ENCODE assay signal across 1 cellular context in the genomic region with DNA sequence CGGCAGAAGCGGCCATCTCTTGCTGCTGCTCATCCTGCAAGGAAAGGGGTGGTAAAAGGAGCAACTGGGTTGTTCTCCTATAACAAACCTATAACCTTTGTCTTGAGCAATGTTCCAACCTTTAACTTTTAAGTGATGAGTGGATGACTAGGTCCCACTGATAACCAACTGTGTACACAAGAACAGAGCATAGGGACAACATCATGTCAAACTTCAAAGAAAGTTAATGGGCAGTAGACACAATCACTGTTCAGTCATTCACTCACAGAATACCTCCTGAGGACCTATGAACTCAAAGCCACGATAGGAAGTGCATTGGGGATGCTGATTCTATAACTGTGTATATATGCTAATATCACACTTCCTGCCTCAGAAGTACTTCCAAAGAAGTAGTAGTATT.
TF ChIP-seq lines count a peak whose summit lies in the region.

No MANE protein-coding gene starts in this region.

TF ChIP-seq in HepG2, 621 proteins besides CTCF, POLR2A, EP300 and RAD21 (continued from another document and continues in another):
- TF ChIP-seq, protein P1, sequence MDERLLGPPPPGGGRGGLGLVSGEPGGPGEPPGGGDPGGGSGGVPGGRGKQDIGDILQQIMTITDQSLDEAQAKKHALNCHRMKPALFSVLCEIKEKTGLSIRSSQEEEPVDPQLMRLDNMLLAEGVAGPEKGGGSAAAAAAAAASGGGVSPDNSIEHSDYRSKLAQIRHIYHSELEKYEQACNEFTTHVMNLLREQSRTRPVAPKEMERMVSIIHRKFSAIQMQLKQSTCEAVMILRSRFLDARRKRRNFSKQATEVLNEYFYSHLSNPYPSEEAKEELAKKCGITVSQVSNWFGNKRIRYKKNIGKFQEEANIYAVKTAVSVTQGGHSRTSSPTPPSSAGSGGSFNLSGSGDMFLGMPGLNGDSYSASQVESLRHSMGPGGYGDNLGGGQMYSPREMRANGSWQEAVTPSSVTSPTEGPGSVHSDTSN (CRISPR knock-in tag; IDR thresholded peaks at IDR 0.05) = peak; percentile 41; the same call in 1 of the 2 replicates
- TF ChIP-seq RBM22 (optimal IDR thresholded peaks at IDR 0.05; ENCODE audit: low read length) (no peak), GPN1 (CRISPR knock-in tag; IDR thresholded peaks at IDR 0.05; ENCODE audit: borderline replicate concordance) (no peak), IRF2 (CRISPR knock-in tag; IDR thresholded peaks at IDR 0.05) (peak; percentile 72; the same call in 1 of the 2 replicates), HNRNPUL1 (IDR thresholded peaks at IDR 0.05; ENCODE audit: low read depth, low read length) (no peak), SRSF1 (optimal IDR thresholded peaks at IDR 0.05; ENCODE audit: low read depth, low read length) (no peak), ZNF761 (CRISPR knock-in tag; conservative IDR thresholded peaks at IDR 0.05) (no peak), CBX1 (IDR thresholded peaks at IDR 0.05; ENCODE audit: low read depth) (no peak), MLLT10 (CRISPR knock-in tag; IDR thresholded peaks at IDR 0.05) (no peak), FIP1L1 (IDR thresholded peaks at IDR 0.05; ENCODE audit: borderline replicate concordance, insufficient read depth, low read depth, low read length) (no peak), ZNF792 (CRISPR knock-in tag; IDR thresholded peaks at IDR 0.05) (peak; percentile 66; the same call in 1 of the 2 replicates), ZNF3 (CRISPR knock-in tag; IDR thresholded peaks at IDR 0.05) (no peak), ZNF468 (CRISPR knock-in tag; IDR thresholded peaks at IDR 0.05) (no peak), ZFX (CRISPR knock-in tag; IDR thresholded peaks at IDR 0.05; ENCODE audit: low read depth) (no peak; the same call in 1 of the 2 replicates), ZNF282 (IDR thresholded peaks at IDR 0.05; ENCODE audit: partially characterized antibody) (no peak), TMF1 (CRISPR knock-in tag; IDR thresholded peaks at IDR 0.05; ENCODE audit: low read depth) (no peak), NFIC (IDR thresholded peaks at IDR 0.05; ENCODE audit: low read length) (peak; percentile 87), ZNF562 (CRISPR knock-in tag; IDR thresholded peaks at IDR 0.05; ENCODE audit: borderline replicate concordance) (no peak), JARID2 (CRISPR knock-in tag; IDR thresholded peaks at IDR 0.05; ENCODE audit: insufficient replicate concordance) (no peak), HOXA3 (CRISPR knock-in tag; IDR thresholded peaks at IDR 0.05) (peak; percentile 37; the same call in 1 of the 2 replicates), YY1 (IDR thresholded peaks at IDR 0.05; ENCODE audit: insufficient read depth, insufficient replicate concordance, low read depth, low read length) (no peak), HCFC1 (IDR thresholded peaks at IDR 0.05; ENCODE audit: low read depth, low read length) (no peak), SCMH1 (CRISPR knock-in tag; IDR thresholded peaks at IDR 0.05; ENCODE audit: borderline replicate concordance) (no peak), HMG20A (CRISPR knock-in tag; IDR thresholded peaks at IDR 0.05; ENCODE audit: borderline replicate concordance) (peak; percentile 100), ZKSCAN5 (CRISPR knock-in tag; IDR thresholded peaks at IDR 0.05) (no peak), SRY (CRISPR knock-in tag; IDR thresholded peaks at IDR 0.05) (no peak), KDM2A (CRISPR knock-in tag; IDR thresholded peaks at IDR 0.05; ENCODE audit: borderline replicate concordance, low read depth) (no peak), HNRNPL (IDR thresholded peaks at IDR 0.05; ENCODE audit: low read depth, low read length) (no peak), PTBP1 (IDR thresholded peaks at IDR 0.05; ENCODE audit: low read depth, low read length, poor library complexity, severe bottlenecking) (no peak), TOE1 (CRISPR knock-in tag; IDR thresholded peaks at IDR 0.05) (no peak), CEBPG (CRISPR knock-in tag; IDR thresholded peaks at IDR 0.05) (peak; percentile 87), FOXJ3 (CRISPR knock-in tag; IDR thresholded peaks at IDR 0.05; ENCODE audit: borderline replicate concordance) (peak; percentile 80), RXRA (CRISPR knock-in tag; IDR thresholded peaks at IDR 0.05) (peak; percentile 81; the same call in 1 of the 2 replicates), AGO2 (optimal IDR thresholded peaks at IDR 0.05; ENCODE audit: low read depth, low read length) (no peak), REL (CRISPR knock-in tag; conservative IDR thresholded peaks at IDR 0.05) (no peak), POLR2G (IDR thresholded peaks at IDR 0.05; ENCODE audit: low read depth, low read length) (no peak), ZNF720 (CRISPR knock-in tag; IDR thresholded peaks at IDR 0.05) (no peak), TBP (CRISPR knock-in tag; IDR thresholded peaks at IDR 0.05) (no peak), ZNF451 (CRISPR knock-in tag; IDR thresholded peaks at IDR 0.05) (no peak)
- TF ChIP-seq, protein P2, sequence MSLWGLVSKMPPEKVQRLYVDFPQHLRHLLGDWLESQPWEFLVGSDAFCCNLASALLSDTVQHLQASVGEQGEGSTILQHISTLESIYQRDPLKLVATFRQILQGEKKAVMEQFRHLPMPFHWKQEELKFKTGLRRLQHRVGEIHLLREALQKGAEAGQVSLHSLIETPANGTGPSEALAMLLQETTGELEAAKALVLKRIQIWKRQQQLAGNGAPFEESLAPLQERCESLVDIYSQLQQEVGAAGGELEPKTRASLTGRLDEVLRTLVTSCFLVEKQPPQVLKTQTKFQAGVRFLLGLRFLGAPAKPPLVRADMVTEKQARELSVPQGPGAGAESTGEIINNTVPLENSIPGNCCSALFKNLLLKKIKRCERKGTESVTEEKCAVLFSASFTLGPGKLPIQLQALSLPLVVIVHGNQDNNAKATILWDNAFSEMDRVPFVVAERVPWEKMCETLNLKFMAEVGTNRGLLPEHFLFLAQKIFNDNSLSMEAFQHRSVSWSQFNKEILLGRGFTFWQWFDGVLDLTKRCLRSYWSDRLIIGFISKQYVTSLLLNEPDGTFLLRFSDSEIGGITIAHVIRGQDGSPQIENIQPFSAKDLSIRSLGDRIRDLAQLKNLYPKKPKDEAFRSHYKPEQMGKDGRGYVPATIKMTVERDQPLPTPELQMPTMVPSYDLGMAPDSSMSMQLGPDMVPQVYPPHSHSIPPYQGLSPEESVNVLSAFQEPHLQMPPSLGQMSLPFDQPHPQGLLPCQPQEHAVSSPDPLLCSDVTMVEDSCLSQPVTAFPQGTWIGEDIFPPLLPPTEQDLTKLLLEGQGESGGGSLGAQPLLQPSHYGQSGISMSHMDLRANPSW (CRISPR knock-in tag; IDR thresholded peaks at IDR 0.05; ENCODE audit: borderline replicate concordance) = no peak
- TF ChIP-seq, protein P3, sequence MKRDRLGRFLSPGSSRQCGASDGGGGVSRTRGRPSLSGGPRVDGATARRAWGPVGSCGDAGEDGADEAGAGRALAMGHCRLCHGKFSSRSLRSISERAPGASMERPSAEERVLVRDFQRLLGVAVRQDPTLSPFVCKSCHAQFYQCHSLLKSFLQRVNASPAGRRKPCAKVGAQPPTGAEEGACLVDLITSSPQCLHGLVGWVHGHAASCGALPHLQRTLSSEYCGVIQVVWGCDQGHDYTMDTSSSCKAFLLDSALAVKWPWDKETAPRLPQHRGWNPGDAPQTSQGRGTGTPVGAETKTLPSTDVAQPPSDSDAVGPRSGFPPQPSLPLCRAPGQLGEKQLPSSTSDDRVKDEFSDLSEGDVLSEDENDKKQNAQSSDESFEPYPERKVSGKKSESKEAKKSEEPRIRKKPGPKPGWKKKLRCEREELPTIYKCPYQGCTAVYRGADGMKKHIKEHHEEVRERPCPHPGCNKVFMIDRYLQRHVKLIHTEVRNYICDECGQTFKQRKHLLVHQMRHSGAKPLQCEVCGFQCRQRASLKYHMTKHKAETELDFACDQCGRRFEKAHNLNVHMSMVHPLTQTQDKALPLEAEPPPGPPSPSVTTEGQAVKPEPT (CRISPR knock-in tag; IDR thresholded peaks at IDR 0.05; ENCODE audit: low read depth) = no peak
- TF ChIP-seq, protein P4, sequence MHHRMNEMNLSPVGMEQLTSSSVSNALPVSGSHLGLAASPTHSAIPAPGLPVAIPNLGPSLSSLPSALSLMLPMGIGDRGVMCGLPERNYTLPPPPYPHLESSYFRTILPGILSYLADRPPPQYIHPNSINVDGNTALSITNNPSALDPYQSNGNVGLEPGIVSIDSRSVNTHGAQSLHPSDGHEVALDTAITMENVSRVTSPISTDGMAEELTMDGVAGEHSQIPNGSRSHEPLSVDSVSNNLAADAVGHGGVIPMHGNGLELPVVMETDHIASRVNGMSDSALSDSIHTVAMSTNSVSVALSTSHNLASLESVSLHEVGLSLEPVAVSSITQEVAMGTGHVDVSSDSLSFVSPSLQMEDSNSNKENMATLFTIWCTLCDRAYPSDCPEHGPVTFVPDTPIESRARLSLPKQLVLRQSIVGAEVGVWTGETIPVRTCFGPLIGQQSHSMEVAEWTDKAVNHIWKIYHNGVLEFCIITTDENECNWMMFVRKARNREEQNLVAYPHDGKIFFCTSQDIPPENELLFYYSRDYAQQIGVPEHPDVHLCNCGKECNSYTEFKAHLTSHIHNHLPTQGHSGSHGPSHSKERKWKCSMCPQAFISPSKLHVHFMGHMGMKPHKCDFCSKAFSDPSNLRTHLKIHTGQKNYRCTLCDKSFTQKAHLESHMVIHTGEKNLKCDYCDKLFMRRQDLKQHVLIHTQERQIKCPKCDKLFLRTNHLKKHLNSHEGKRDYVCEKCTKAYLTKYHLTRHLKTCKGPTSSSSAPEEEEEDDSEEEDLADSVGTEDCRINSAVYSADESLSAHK (CRISPR knock-in tag; IDR thresholded peaks at IDR 0.05; ENCODE audit: borderline replicate concordance) = no peak
- TF ChIP-seq, protein P5, sequence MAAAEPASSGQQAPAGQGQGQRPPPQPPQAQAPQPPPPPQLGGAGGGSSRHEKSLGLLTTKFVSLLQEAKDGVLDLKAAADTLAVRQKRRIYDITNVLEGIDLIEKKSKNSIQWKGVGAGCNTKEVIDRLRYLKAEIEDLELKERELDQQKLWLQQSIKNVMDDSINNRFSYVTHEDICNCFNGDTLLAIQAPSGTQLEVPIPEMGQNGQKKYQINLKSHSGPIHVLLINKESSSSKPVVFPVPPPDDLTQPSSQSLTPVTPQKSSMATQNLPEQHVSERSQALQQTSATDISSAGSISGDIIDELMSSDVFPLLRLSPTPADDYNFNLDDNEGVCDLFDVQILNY (CRISPR knock-in tag; conservative IDR thresholded peaks at IDR 0.05) = no peak
- TF ChIP-seq, protein P6, sequence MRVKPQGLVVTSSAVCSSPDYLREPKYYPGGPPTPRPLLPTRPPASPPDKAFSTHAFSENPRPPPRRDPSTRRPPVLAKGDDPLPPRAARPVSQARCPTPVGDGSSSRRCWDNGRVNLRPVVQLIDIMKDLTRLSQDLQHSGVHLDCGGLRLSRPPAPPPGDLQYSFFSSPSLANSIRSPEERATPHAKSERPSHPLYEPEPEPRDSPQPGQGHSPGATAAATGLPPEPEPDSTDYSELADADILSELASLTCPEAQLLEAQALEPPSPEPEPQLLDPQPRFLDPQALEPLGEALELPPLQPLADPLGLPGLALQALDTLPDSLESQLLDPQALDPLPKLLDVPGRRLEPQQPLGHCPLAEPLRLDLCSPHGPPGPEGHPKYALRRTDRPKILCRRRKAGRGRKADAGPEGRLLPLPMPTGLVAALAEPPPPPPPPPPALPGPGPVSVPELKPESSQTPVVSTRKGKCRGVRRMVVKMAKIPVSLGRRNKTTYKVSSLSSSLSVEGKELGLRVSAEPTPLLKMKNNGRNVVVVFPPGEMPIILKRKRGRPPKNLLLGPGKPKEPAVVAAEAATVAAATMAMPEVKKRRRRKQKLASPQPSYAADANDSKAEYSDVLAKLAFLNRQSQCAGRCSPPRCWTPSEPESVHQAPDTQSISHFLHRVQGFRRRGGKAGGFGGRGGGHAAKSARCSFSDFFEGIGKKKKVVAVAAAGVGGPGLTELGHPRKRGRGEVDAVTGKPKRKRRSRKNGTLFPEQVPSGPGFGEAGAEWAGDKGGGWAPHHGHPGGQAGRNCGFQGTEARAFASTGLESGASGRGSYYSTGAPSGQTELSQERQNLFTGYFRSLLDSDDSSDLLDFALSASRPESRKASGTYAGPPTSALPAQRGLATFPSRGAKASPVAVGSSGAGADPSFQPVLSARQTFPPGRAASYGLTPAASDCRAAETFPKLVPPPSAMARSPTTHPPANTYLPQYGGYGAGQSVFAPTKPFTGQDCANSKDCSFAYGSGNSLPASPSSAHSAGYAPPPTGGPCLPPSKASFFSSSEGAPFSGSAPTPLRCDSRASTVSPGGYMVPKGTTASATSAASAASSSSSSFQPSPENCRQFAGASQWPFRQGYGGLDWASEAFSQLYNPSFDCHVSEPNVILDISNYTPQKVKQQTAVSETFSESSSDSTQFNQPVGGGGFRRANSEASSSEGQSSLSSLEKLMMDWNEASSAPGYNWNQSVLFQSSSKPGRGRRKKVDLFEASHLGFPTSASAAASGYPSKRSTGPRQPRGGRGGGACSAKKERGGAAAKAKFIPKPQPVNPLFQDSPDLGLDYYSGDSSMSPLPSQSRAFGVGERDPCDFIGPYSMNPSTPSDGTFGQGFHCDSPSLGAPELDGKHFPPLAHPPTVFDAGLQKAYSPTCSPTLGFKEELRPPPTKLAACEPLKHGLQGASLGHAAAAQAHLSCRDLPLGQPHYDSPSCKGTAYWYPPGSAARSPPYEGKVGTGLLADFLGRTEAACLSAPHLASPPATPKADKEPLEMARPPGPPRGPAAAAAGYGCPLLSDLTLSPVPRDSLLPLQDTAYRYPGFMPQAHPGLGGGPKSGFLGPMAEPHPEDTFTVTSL (CRISPR knock-in tag; IDR thresholded peaks at IDR 0.05; ENCODE audit: borderline replicate concordance) = peak; percentile 94
- TF ChIP-seq, protein P7, sequence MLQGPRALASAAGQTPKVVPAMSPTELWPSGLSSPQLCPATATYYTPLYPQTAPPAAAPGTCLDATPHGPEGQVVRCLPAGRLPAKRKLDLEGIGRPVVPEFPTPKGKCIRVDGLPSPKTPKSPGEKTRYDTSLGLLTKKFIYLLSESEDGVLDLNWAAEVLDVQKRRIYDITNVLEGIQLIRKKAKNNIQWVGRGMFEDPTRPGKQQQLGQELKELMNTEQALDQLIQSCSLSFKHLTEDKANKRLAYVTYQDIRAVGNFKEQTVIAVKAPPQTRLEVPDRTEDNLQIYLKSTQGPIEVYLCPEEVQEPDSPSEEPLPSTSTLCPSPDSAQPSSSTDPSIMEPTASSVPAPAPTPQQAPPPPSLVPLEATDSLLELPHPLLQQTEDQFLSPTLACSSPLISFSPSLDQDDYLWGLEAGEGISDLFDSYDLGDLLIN (CRISPR knock-in tag; IDR thresholded peaks at IDR 0.05; ENCODE audit: borderline replicate concordance) = no peak
- TF ChIP-seq, protein P8, sequence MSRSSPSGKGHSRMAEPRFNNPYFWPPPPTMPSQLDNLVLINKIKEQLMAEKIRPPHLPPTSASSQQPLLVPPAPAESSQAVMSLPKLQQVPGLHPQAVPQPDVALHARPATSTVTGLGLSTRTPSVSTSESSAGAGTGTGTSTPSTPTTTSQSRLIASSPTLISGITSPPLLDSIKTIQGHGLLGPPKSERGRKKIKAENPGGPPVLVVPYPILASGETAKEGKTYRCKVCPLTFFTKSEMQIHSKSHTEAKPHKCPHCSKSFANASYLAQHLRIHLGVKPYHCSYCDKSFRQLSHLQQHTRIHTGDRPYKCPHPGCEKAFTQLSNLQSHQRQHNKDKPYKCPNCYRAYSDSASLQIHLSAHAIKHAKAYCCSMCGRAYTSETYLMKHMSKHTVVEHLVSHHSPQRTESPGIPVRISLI (CRISPR knock-in tag; IDR thresholded peaks at IDR 0.05; ENCODE audit: borderline replicate concordance) = no peak; the same call in 1 of the 2 replicates
- TF ChIP-seq, protein P9, sequence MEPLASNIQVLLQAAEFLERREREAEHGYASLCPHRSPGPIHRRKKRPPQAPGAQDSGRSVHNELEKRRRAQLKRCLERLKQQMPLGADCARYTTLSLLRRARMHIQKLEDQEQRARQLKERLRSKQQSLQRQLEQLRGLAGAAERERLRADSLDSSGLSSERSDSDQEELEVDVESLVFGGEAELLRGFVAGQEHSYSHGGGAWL (CRISPR knock-in tag; IDR thresholded peaks at IDR 0.05) = no peak
